ENCODE assay signal across 7 cellular contexts in genomic region chr15:74787251-74788041, GRCh38. TPM values are rescaled to one million over a fixed set of nuclear protein-coding genes. Genes with fewer than 3 reads are reported as not detected.
A peak's percentile ranks its signal among the peaks of the same experiment; 100 is the strongest.
DNase-seq lines count a peak whose midpoint lies in the region; ATAC-seq, FAIRE-seq and TF ChIP-seq lines count a peak whose summit lies in the region.

No MANE protein-coding gene starts in this region.

- H3K4me3 Mint-ChIP-seq in endodermal cell: no peak overlapping the region
- H3K4me3 Mint-ChIP-seq in stimulated activated naive CD8-positive, alpha-beta T cell treated with anti-CD3 and anti-CD28 coated beads, Interleukin-15, Interleukin-2, amounts not matched to agents 100 ng/mL and 50 ng/mL, for 24 hours: peak overlapping the region; percentile 86

- H3K9ac ChIP-seq in endodermal cell (ENCODE audit: extremely low read depth, low read length, poor library complexity, severe bottlenecking): no peak overlapping the region

- H3K9me3 ChIP-seq in endodermal cell (ENCODE audit: control insufficient read depth, low read length) (no peaks in the 10 kb centered on the region), muscle layer of duodenum (ENCODE audit: control insufficient read depth in 1 of 2, low read length in 2 of 2) (no peaks in the 10 kb centered on the region)

- peak; percentile 83 for TF ChIP-seq CTCF in endodermal cell (conservative IDR thresholded peaks at IDR 0.05)

- H3K9me3 Mint-ChIP-seq in endodermal cell: no peaks in the 10 kb centered on the region
- H3K9me3 Mint-ChIP-seq in stimulated activated naive CD8-positive, alpha-beta T cell treated with anti-CD3 and anti-CD28 coated beads, Interleukin-15, Interleukin-2, amounts not matched to agents 100 ng/mL and 50 ng/mL, for 24 hours: no peaks in the 10 kb centered on the region

- H3K4me3 ChIP-seq in endodermal cell (ENCODE audit: low read length): no peak overlapping the region
- peak overlapping the region; percentile 9 to 34 for H3K4me3 ChIP-seq in muscle layer of duodenum (ENCODE audit: low read depth in 1 of 2, low read length in 2 of 2)

- WGBS in endodermal cell (ENCODE audit: insufficient coverage in 1 of 2, insufficient read length in 1 of 2), 2 experiments: 45 to 49% methylated on average over 6 to 13 of the region's 13 CpGs

- H3K4me1 ChIP-seq in endodermal cell (ENCODE audit: control insufficient read depth, insufficient read depth, low read length) (peaks cover 6% of the 10 kb centered on the region), muscle layer of duodenum (ENCODE audit: control insufficient read depth in 1 of 2, insufficient read depth in 2 of 2, low read length in 2 of 2) (peaks cover 63 to 92% of the 10 kb centered on the region in 2 donors)

- peak; percentile 61 for ATAC-seq in HG02798 (IDR thresholded peaks at IDR 0.05; ENCODE audit: poor library complexity, unreplicated experiment)

- peak; percentile 63 for DNase-seq in GM18507 (ENCODE audit: extremely low spot score, insufficient read length, low read depth)
- DNase-seq in NCI-H82 (lab: John Stamatoyannopoulos, UW): peak; percentile 75
- peak in 2 of 3 experiments; percentile 77 to 81 for DNase-seq in activated CD8-positive, alpha-beta memory T cell treated with anti-CD3 and anti-CD28 coated beads for 48 hours (ENCODE audit: low read depth in 2 of 3, low spot score in 2 of 3)
- DNase-seq in endodermal cell: peak; percentile 93

- peaks cover 9% of the 10 kb centered on the region for H3K36me3 Mint-ChIP-seq in endodermal cell (ENCODE audit: low read depth)
- peaks cover 65% of the 10 kb centered on the region for H3K36me3 Mint-ChIP-seq in stimulated activated naive CD8-positive, alpha-beta T cell treated with anti-CD3 and anti-CD28 coated beads, Interleukin-15, Interleukin-2, amounts not matched to agents 100 ng/mL and 50 ng/mL, for 24 hours (ENCODE audit: low read depth)

- peaks cover 19% of the 10 kb centered on the region for H3K36me3 ChIP-seq in endodermal cell (ENCODE audit: control insufficient read depth, insufficient read depth, low read length)
- H3K36me3 ChIP-seq in muscle layer of duodenum (ENCODE audit: control insufficient read depth in 1 of 2, insufficient read depth in 2 of 2, low read length in 2 of 2): no peaks in the 10 kb centered on the region

- no peaks in the 10 kb centered on the region for H3K27me3 ChIP-seq in endodermal cell (ENCODE audit: control insufficient read depth, insufficient read depth, low read length, poor library complexity, severe bottlenecking)
- no peaks in the 10 kb centered on the region for H3K27me3 ChIP-seq in muscle layer of duodenum (ENCODE audit: low read depth, low read length)

- H3K27ac Mint-ChIP-seq in endodermal cell: no peak overlapping the region
- peak overlapping the region; percentile 95 for H3K27ac Mint-ChIP-seq in stimulated activated naive CD8-positive, alpha-beta T cell treated with anti-CD3 and anti-CD28 coated beads, Interleukin-15, Interleukin-2, amounts not matched to agents 100 ng/mL and 50 ng/mL, for 24 hours

- H3K27me3 Mint-ChIP-seq in endodermal cell (ENCODE audit: insufficient read depth): no peaks in the 10 kb centered on the region
- no peaks in the 10 kb centered on the region for H3K27me3 Mint-ChIP-seq in stimulated activated naive CD8-positive, alpha-beta T cell treated with anti-CD3 and anti-CD28 coated beads, Interleukin-15, Interleukin-2, amounts not matched to agents 100 ng/mL and 50 ng/mL, for 24 hours

- peaks cover 27% of the 10 kb centered on the region for H3K4me1 Mint-ChIP-seq in endodermal cell
- peaks cover 81% of the 10 kb centered on the region for H3K4me1 Mint-ChIP-seq in stimulated activated naive CD8-positive, alpha-beta T cell treated with anti-CD3 and anti-CD28 coated beads, Interleukin-15, Interleukin-2, amounts not matched to agents 100 ng/mL and 50 ng/mL, for 24 hours (ENCODE audit: low read depth)

- peak; percentile 97 for FAIRE-seq in GM18507 (lab: Jason Lieb, UNC)

- H3K27ac ChIP-seq in endodermal cell (ENCODE audit: low read depth, low read length) (no peak overlapping the region), muscle layer of duodenum (ENCODE audit: low read length) (peak overlapping the region; percentile 73)

RNA-seq across cellular contexts. Expression of gene CSK, which starts 5.6 kb away (rescaled TPM):
- 10 to 100 TPM; 64.3 to 68.5 TPM for total RNA-seq in endodermal cell
- polyA plus RNA-seq in endodermal cell (2013, experiment 1 of 2): 47.2 TPM
- polyA plus RNA-seq in endodermal cell (2013, experiment 2 of 2): 45.1 TPM

RNA-seq across cellular contexts. Expression of gene LMAN1L, which starts 25.2 kb away (rescaled TPM):
- not detected for total RNA-seq in endodermal cell
- not detected for polyA plus RNA-seq in endodermal cell (2013, experiment 1 of 2)
- polyA plus RNA-seq in endodermal cell (2013, experiment 2 of 2): not detected

RNA-seq across cellular contexts. Expression of gene CYP1A2, which starts 38.8 kb away (rescaled TPM):
- total RNA-seq in endodermal cell: not detected
- not detected for polyA plus RNA-seq in endodermal cell (2013, experiment 1 of 2)
- not detected for polyA plus RNA-seq in endodermal cell (2013, experiment 2 of 2)

RNA-seq across cellular contexts. Expression of gene CPLX3, which starts 39.0 kb away (rescaled TPM):
- not detected for total RNA-seq in endodermal cell
- 0.25 TPM for polyA plus RNA-seq in endodermal cell (2013, experiment 1 of 2)
- 0.17 TPM for polyA plus RNA-seq in endodermal cell (2013, experiment 2 of 2)

RNA-seq across cellular contexts. Expression of gene ULK3, which starts 55.5 kb away (rescaled TPM):
- total RNA-seq in endodermal cell: 10 to 100 TPM; 33.9 to 36.2 TPM
- 49.9 TPM for polyA plus RNA-seq in endodermal cell (2013, experiment 1 of 2)
- polyA plus RNA-seq in endodermal cell (2013, experiment 2 of 2): 32.5 TPM
